13 cellular contexts compared by ENCODE assay signal in genomic region chr17:81741594-81742452, GRCh38. TPM values are rescaled to one million over a fixed set of nuclear protein-coding genes. Genes with fewer than 3 reads are reported as not detected.
A peak's percentile ranks its signal among the peaks of the same experiment; 100 is the strongest.
DNase-seq lines count a peak whose midpoint lies in the region; ATAC-seq, FAIRE-seq and TF ChIP-seq lines count a peak whose summit lies in the region.
"Had no signal": no experiment of that assay in that cellular context is flagged by ENCODE, and none has a peak within 500 bp of the region (broad histone marks: within the 10 kb centered on the region; RNA-seq: fewer than 3 reads in every experiment).

No MANE protein-coding gene starts in this region.

- TF ChIP-seq CTCF in foreskin keratinocyte (conservative IDR thresholded peaks at IDR 0.05) (no peak), progenitor cell of endocrine pancreas (IDR thresholded peaks at IDR 0.05; ENCODE audit: unreplicated experiment) (no peak)

- no peaks in the 10 kb centered on the region for H3K36me3 ChIP-seq in MG63
- H3K36me3 ChIP-seq: BLaER1 had no signal

- no peaks in the 10 kb centered on the region for H3K9me3 ChIP-seq in MG63
- H3K9me3 ChIP-seq: BLaER1 had no signal

- H3K27me3 ChIP-seq in MG63 (no peaks in the 10 kb centered on the region), foreskin keratinocyte (no peaks in the 10 kb centered on the region)
- H3K27me3 ChIP-seq: BLaER1 had no signal

- H3K4me1 Mint-ChIP-seq in stimulated activated effector memory CD8-positive, alpha-beta T cell treated with anti-CD3 and anti-CD28 coated beads, Interleukin-12 subunit alpha, Interleukin-12 subunit beta, amount 100 ng/mL, for 72 hours = peaks cover 15% of the 10 kb centered on the region
- no peaks in the 10 kb centered on the region for H3K4me1 Mint-ChIP-seq in progenitor cell of endocrine pancreas (ENCODE audit: low read depth)

- H3K4me3 Mint-ChIP-seq in stimulated activated effector memory CD8-positive, alpha-beta T cell treated with anti-CD3 and anti-CD28 coated beads, Interleukin-12 subunit alpha, Interleukin-12 subunit beta, amount 100 ng/mL, for 72 hours = no peak overlapping the region
- no peak overlapping the region for H3K4me3 Mint-ChIP-seq in progenitor cell of endocrine pancreas (ENCODE audit: low read depth)

- no peak overlapping the region for H3K4me3 ChIP-seq in MG63
- H3K4me3 ChIP-seq: BLaER1 had no signal

- no peaks in the 10 kb centered on the region for H3K36me3 Mint-ChIP-seq in stimulated activated effector memory CD8-positive, alpha-beta T cell treated with anti-CD3 and anti-CD28 coated beads, Interleukin-12 subunit alpha, Interleukin-12 subunit beta, amount 100 ng/mL, for 72 hours
- H3K36me3 Mint-ChIP-seq in progenitor cell of endocrine pancreas (ENCODE audit: insufficient read depth) = no peaks in the 10 kb centered on the region
- H3K36me3 Mint-ChIP-seq: naive thymus-derived CD4-positive, alpha-beta T cell had no signal

- no peaks in the 10 kb centered on the region for H3K9me3 Mint-ChIP-seq in stimulated activated effector memory CD8-positive, alpha-beta T cell treated with anti-CD3 and anti-CD28 coated beads, Interleukin-12 subunit alpha, Interleukin-12 subunit beta, amount 100 ng/mL, for 72 hours
- no peaks in the 10 kb centered on the region for H3K9me3 Mint-ChIP-seq in progenitor cell of endocrine pancreas (ENCODE audit: low read depth)
- H3K9me3 Mint-ChIP-seq: naive thymus-derived CD4-positive, alpha-beta T cell had no signal

- H3K4me1 ChIP-seq in foreskin keratinocyte = no peaks in the 10 kb centered on the region

- no peak overlapping the region for H3K27ac ChIP-seq in foreskin keratinocyte
- H3K27ac ChIP-seq: BLaER1 had no signal

- no peaks in the 10 kb centered on the region for H3K27me3 Mint-ChIP-seq in progenitor cell of endocrine pancreas

- DNase-seq in MG63 = peak; percentile 26
- DNase-seq in foreskin keratinocyte = no peak
- DNase-seq in stimulated activated effector memory CD8-positive, alpha-beta T cell treated with anti-CD3 and anti-CD28 coated beads, Interleukin-12 subunit alpha, Interleukin-12 subunit beta, amount 100 ng/mL, for 72 hours (ENCODE audit: low spot score in 2 of 2) = no peak
- no peak for DNase-seq in glomerular visceral epithelial cell (ENCODE audit: extremely low spot score)
- no peak for DNase-seq in progenitor cell of endocrine pancreas (ENCODE audit: low spot score, unreplicated experiment)
- DNase-seq in RCC 7860 (ENCODE audit: low spot score) = no peak
- DNase-seq: dermis blood vessel endothelial cell; MM.1S; naive thymus-derived CD4-positive, alpha-beta T cell; NCI-H2081 treated with DMSO at 0.1 percent for 48 hours; T-helper 1 cell had no signal

- no peak overlapping the region for H3K27ac Mint-ChIP-seq in stimulated activated effector memory CD8-positive, alpha-beta T cell treated with anti-CD3 and anti-CD28 coated beads, Interleukin-12 subunit alpha, Interleukin-12 subunit beta, amount 100 ng/mL, for 72 hours
- H3K27ac Mint-ChIP-seq in progenitor cell of endocrine pancreas = no peak overlapping the region
- H3K27ac Mint-ChIP-seq: naive thymus-derived CD4-positive, alpha-beta T cell had no signal

- peak; percentile 65 for ATAC-seq in SK-N-SH treated with all-trans-retinoic acid at 6 μM for 48 hours
- ATAC-seq in foreskin keratinocyte = peak; percentile 31
- peak; percentile 63 for ATAC-seq in stimulated activated effector memory CD8-positive, alpha-beta T cell treated with anti-CD3 and anti-CD28 coated beads, Interleukin-12 subunit alpha, Interleukin-12 subunit beta, amount 100 ng/mL, for 72 hours

- FAIRE-seq in RCC 7860 (lab: Jason Lieb, UNC) = no peak

TF ChIP-seq in SK-N-SH treated with all-trans-retinoic acid at 6 μM for 48 hours, 23 proteins besides CTCF, POLR2A, EP300 and RAD21:
- TF ChIP-seq ZNF565 (CRISPR knock-in tag; conservative IDR thresholded peaks at IDR 0.05; ENCODE audit: low read depth) = no peak

RNA-seq across cellular contexts. Expression of gene SLC25A10, which starts 29.7 kb away (rescaled TPM):
- total RNA-seq in MG63 (2014; rRNA removed; shearing (Covaris generic); ENCODE audit: low replicate concordance) = 51.4 and 77.6 TPM in 2 replicates
- 27.8 and 34.2 TPM in 2 replicates for total RNA-seq in foreskin keratinocyte
- 32.0 and 39.2 TPM in 2 replicates for polyA plus RNA-seq in foreskin keratinocyte
- total RNA-seq in progenitor cell of endocrine pancreas = 36.9 and 40.9 TPM in 2 replicates

RNA-seq across cellular contexts. Expression of gene MRPL12, which starts 38.7 kb away (rescaled TPM):
- 146 and 225 TPM in 2 replicates for total RNA-seq in MG63 (2014; rRNA removed; shearing (Covaris generic); ENCODE audit: low replicate concordance)
- total RNA-seq in foreskin keratinocyte (56.7 and 88.0 TPM in 2 replicates), progenitor cell of endocrine pancreas (63.6 and 63.9 TPM in 2 replicates)
- 251 and 263 TPM in 2 replicates for polyA plus RNA-seq in foreskin keratinocyte

RNA-seq across cellular contexts. Expression of gene HGS, which starts 58.0 kb away (rescaled TPM):
- 102 and 116 TPM in 2 replicates for total RNA-seq in MG63 (2014; rRNA removed; shearing (Covaris generic); ENCODE audit: low replicate concordance)
- total RNA-seq in foreskin keratinocyte (123 and 136 TPM in 2 replicates), progenitor cell of endocrine pancreas (127 and 141 TPM in 2 replicates)
- 138 and 155 TPM in 2 replicates for polyA plus RNA-seq in foreskin keratinocyte

RNA-seq across cellular contexts. Expression of gene ARL16, which starts 58.2 kb away (rescaled TPM):
- 35.0 and 47.8 TPM in 2 replicates for total RNA-seq in MG63 (2014; rRNA removed; shearing (Covaris generic); ENCODE audit: low replicate concordance)
- total RNA-seq in foreskin keratinocyte (22.7 and 23.5 TPM in 2 replicates), progenitor cell of endocrine pancreas (42.1 TPM in 2 replicates)
- polyA plus RNA-seq in foreskin keratinocyte = 33.4 and 35.9 TPM in 2 replicates
